In genomic region chr7:105519353-105519752, GRCh38 we compare ENCODE assay signal across 16 cellular contexts. TPM values are rescaled to one million over a fixed set of nuclear protein-coding genes. Genes with fewer than 3 reads are reported as not detected.
A peak's percentile ranks its signal among the peaks of the same experiment; 100 is the strongest.
DNase-seq lines count a peak whose midpoint lies in the region; ATAC-seq lines count a peak whose summit lies in the region.
"Had no signal": no experiment of that assay in that cellular context is flagged by ENCODE, and none has a peak within 500 bp of the region (broad histone marks: within the 10 kb centered on the region; RNA-seq: fewer than 3 reads in every experiment).

No MANE protein-coding gene starts in this region.

- peak overlapping the region; percentile 54 for H3K4me3 Mint-ChIP-seq in T-helper 2 cell treated with Interferon-gamma antibody and Interleukin-4, amounts not matched to agents 5 μg/mL and 100 μg/mL, for 36 hours
- peak overlapping the region; percentile 72 for H3K4me3 Mint-ChIP-seq in activated naive CD8-positive, alpha-beta T cell
- H3K4me3 Mint-ChIP-seq in natural killer cell treated with Interleukin-12 subunit alpha and Interleukin-12 subunit beta and Interleukin-15 and Interleukin-18, amount 100 ng/mL, for 72 hours, result peak overlapping the region; percentile 41

- ATAC-seq in natural killer cell treated with Interleukin-12 subunit alpha and Interleukin-12 subunit beta and Interleukin-15 and Interleukin-18, amount 100 ng/mL, for 72 hours, result no peak
- ATAC-seq in GM19324 (IDR thresholded peaks at IDR 0.05; ENCODE audit: low FRiP score, unreplicated experiment) (no peak), left colon (no peak)

- no peak overlapping the region for H2AFZ ChIP-seq in GM23248

- peaks cover 4% of the 10 kb centered on the region; the same call in 1 of the 2 replicates for H3K36me3 ChIP-seq in GM23248 (ENCODE audit: low read depth)

- no peaks in the 10 kb centered on the region for H3K9me3 ChIP-seq in GM23248 (ENCODE audit: low read depth)

- H3K9ac ChIP-seq in GM23248, result no peak overlapping the region

- H3K4me2 ChIP-seq in GM23248 (ENCODE audit: unreplicated experiment), result no peak overlapping the region

- peaks cover 15% of the 10 kb centered on the region for H3K4me1 Mint-ChIP-seq in T-helper 2 cell treated with Interferon-gamma antibody and Interleukin-4, amounts not matched to agents 5 μg/mL and 100 μg/mL, for 36 hours (ENCODE audit: low read depth)
- H3K4me1 Mint-ChIP-seq in activated naive CD8-positive, alpha-beta T cell (ENCODE audit: low read depth), result peaks cover 26% of the 10 kb centered on the region
- H3K4me1 Mint-ChIP-seq in natural killer cell treated with Interleukin-12 subunit alpha and Interleukin-12 subunit beta and Interleukin-15 and Interleukin-18, amount 100 ng/mL, for 72 hours (ENCODE audit: low read depth in 2 of 2), result peaks cover 5 to 17% of the 10 kb centered on the region in 2 donors

- intact Hi-C loops in left colon (cut with DNase I, micrococcal nuclease), result no loop called here

- H3K27me3 Mint-ChIP-seq in T-helper 2 cell treated with Interferon-gamma antibody and Interleukin-4, amounts not matched to agents 5 μg/mL and 100 μg/mL, for 36 hours (ENCODE audit: low read depth), result no peaks in the 10 kb centered on the region
- H3K27me3 Mint-ChIP-seq in activated naive CD8-positive, alpha-beta T cell, result no peaks in the 10 kb centered on the region
- no peaks in the 10 kb centered on the region for H3K27me3 Mint-ChIP-seq in natural killer cell treated with Interleukin-12 subunit alpha and Interleukin-12 subunit beta and Interleukin-15 and Interleukin-18, amount 100 ng/mL, for 72 hours

- no peaks in the 10 kb centered on the region for H3K9me3 Mint-ChIP-seq in T-helper 2 cell treated with Interferon-gamma antibody and Interleukin-4, amounts not matched to agents 5 μg/mL and 100 μg/mL, for 36 hours
- H3K9me3 Mint-ChIP-seq in activated naive CD8-positive, alpha-beta T cell (ENCODE audit: low read depth), result no peaks in the 10 kb centered on the region
- H3K9me3 Mint-ChIP-seq in natural killer cell treated with Interleukin-12 subunit alpha and Interleukin-12 subunit beta and Interleukin-15 and Interleukin-18, amount 100 ng/mL, for 72 hours, result no peaks in the 10 kb centered on the region

- H3K36me3 Mint-ChIP-seq in T-helper 2 cell treated with Interferon-gamma antibody and Interleukin-4, amounts not matched to agents 5 μg/mL and 100 μg/mL, for 36 hours (ENCODE audit: low read depth), result peaks cover 9% of the 10 kb centered on the region
- peaks cover 5% of the 10 kb centered on the region for H3K36me3 Mint-ChIP-seq in activated naive CD8-positive, alpha-beta T cell
- no peaks in the 10 kb centered on the region for H3K36me3 Mint-ChIP-seq in natural killer cell treated with Interleukin-12 subunit alpha and Interleukin-12 subunit beta and Interleukin-15 and Interleukin-18, amount 100 ng/mL, for 72 hours

- in situ Hi-C loops in GM23248 (cut with MboI), result no loop called here

- H3K4me3 ChIP-seq in GM23248, result no peak overlapping the region
- H3K4me3 ChIP-seq: skin epidermis had no signal

- peaks cover 25% of the 10 kb centered on the region for H3F3A ChIP-seq in GM23248 (ENCODE audit: insufficient read depth)

- H3K9me2 ChIP-seq in GM23248 (ENCODE audit: insufficient read depth), result no peaks in the 10 kb centered on the region

- H3K79me2 ChIP-seq in GM23248 (ENCODE audit: insufficient read depth), result peaks cover 62% of the 10 kb centered on the region

- H3K27ac ChIP-seq in GM23248, result no peak overlapping the region
- H3K27ac ChIP-seq: C4-2B, skin epidermis, VCaP had no signal

- no peaks in the 10 kb centered on the region for H4K20me1 ChIP-seq in GM23248 (ENCODE audit: insufficient read depth)

- no peaks in the 10 kb centered on the region for H3K27me3 ChIP-seq in GM23248 (replicated peaks; ENCODE audit: insufficient read depth)

- no peak for DNase-seq in T-helper 2 cell treated with Interferon-gamma antibody and Interleukin-4, amounts not matched to agents 5 μg/mL and 100 μg/mL, for 36 hours (ENCODE audit: low spot score)
- DNase-seq in T-helper 2 cell, result no peak
- peak; percentile 4 for DNase-seq in GM23248
- DNase-seq in natural killer cell treated with Interleukin-12 subunit alpha and Interleukin-12 subunit beta and Interleukin-15 and Interleukin-18, amount 100 ng/mL, for 72 hours (ENCODE audit: low spot score), result no peak
- DNase-seq in amniotic stem cell (lab: John Stamatoyannopoulos, UW), result no peak
- no peak for DNase-seq in left colon
- DNase-seq: 8988T, cortex of kidney, Karpas-422, midbrain, NCI-H510A treated with DMSO at 0.1 percent for 48 hours had no signal

- H3K4me1 ChIP-seq in GM23248 (ENCODE audit: insufficient read depth), result peaks cover 12% of the 10 kb centered on the region; the same call in 1 of the 2 replicates

- WGBS in GM23248 (ENCODE audit: low coverage in 1 of 2, low lambda C conversion rate in 2 of 2, missing lambda C conversion rate in 2 of 2), 2 experiments, result 85 to 88% methylated on average over 6 of the region's 6 CpGs

- peak overlapping the region; percentile 10 for H3K27ac Mint-ChIP-seq in T-helper 2 cell treated with Interferon-gamma antibody and Interleukin-4, amounts not matched to agents 5 μg/mL and 100 μg/mL, for 36 hours
- peak overlapping the region; percentile 16 for H3K27ac Mint-ChIP-seq in activated naive CD8-positive, alpha-beta T cell
- H3K27ac Mint-ChIP-seq in natural killer cell treated with Interleukin-12 subunit alpha and Interleukin-12 subunit beta and Interleukin-15 and Interleukin-18, amount 100 ng/mL, for 72 hours, result no peak overlapping the region

RNA-seq across cellular contexts. Expression of gene PUS7, which starts 2.7 kb away (rescaled TPM):
- total RNA-seq in GM23248 (2014; rRNA removed; shearing (Covaris generic)), result 20.1 and 39.3 TPM in 2 replicates
- polyA plus RNA-seq in GM23248 (2016; fragmentation: Nextera tagmentation; extraction: Ambion mirVana), result 13.6 and 16.0 TPM in 2 replicates
- 10 to 100 TPM; 16.3 to 34.3 TPM for total RNA-seq in natural killer cell treated with Interleukin-12 subunit alpha and Interleukin-12 subunit beta and Interleukin-15 and Interleukin-18, amount 100 ng/mL, for 72 hours
- total RNA-seq in left colon, result 1 to 10 TPM; 5.9 to 8.9 TPM

RNA-seq across cellular contexts. Expression of gene RINT1, which starts 12.6 kb away (rescaled TPM):
- 12.6 and 16.2 TPM in 2 replicates for total RNA-seq in GM23248 (2014; rRNA removed; shearing (Covaris generic))
- polyA plus RNA-seq in GM23248 (2016; fragmentation: Nextera tagmentation; extraction: Ambion mirVana), result 24.1 and 24.7 TPM in 2 replicates
- total RNA-seq in natural killer cell treated with Interleukin-12 subunit alpha and Interleukin-12 subunit beta and Interleukin-15 and Interleukin-18, amount 100 ng/mL, for 72 hours, result 10 to 100 TPM; 26.4 to 46.0 TPM
- total RNA-seq in left colon, result 10 to 100 TPM; 12.9 to 17.6 TPM

Comparison
In these comparisons a context has a peak if more than half of its experiments do, and no peak if none do; other contexts are left out.
1. H3K27ac Mint-ChIP-seq: peak in T-helper 2 cell treated with Interferon-gamma antibody and Interleukin-4, amounts not matched to agents 5 μg/mL and 100 μg/mL, for 36 hours (single experiment) and activated naive CD8-positive, alpha-beta T cell (single experiment); none in natural killer cell treated with Interleukin-12 subunit alpha and Interleukin-12 subunit beta and Interleukin-15 and Interleukin-18, amount 100 ng/mL, for 72 hours (0 of 2).
2. Peak in every context shown above with its lines, with median percentiles within 50 percentile points of each other: H3K4me3 Mint-ChIP-seq.